ENCODE assay signal across 14 cellular contexts in genomic region chr2:15968280-15969178, GRCh38. TPM values are rescaled to one million over a fixed set of nuclear protein-coding genes. Genes with fewer than 3 reads are reported as not detected.
DNase-seq lines count a peak whose midpoint lies in the region; ATAC-seq, FAIRE-seq and TF ChIP-seq lines count a peak whose summit lies in the region.
"Had no signal": no experiment of that assay in that cellular context is flagged by ENCODE, and none has a peak within 500 bp of the region (broad histone marks: within the 10 kb centered on the region; RNA-seq: fewer than 3 reads in every experiment).

No MANE protein-coding gene starts in this region.

- no peaks in the 10 kb centered on the region for H3K4me1 ChIP-seq in HepG2 (ENCODE audit: insufficient read depth, low read length)
- H3K4me1 ChIP-seq in right lobe of liver: no peaks in the 10 kb centered on the region
- peaks cover 16 to 38% of the 10 kb centered on the region in 2 donors for H3K4me1 ChIP-seq in neuronal stem cell (ENCODE audit: control insufficient read depth in 2 of 2, insufficient read depth in 1 of 2, low read depth in 1 of 2, low read length in 2 of 2)
- H3K4me1 ChIP-seq: tibial artery had no signal

- DNase-seq in HepG2 (ENCODE audit: low spot score): no peak
- no peak for DNase-seq in right lobe of liver
- peak; percentile 21 for DNase-seq in activated naive CD8-positive, alpha-beta T cell treated with anti-CD3 and anti-CD28 coated beads for 36 hours
- DNase-seq in neuronal stem cell (ENCODE audit: low spot score): no peak
- DNase-seq in T-helper 17 cell: no peak
- no peak for DNase-seq in T-helper 9 cell
- DNase-seq: aorta, NCI-H2029, NCI-H774, RPMI8226, tibial artery had no signal

- H3K9me3 Mint-ChIP-seq in activated naive CD8-positive, alpha-beta T cell treated with anti-CD3 and anti-CD28 coated beads for 36 hours: no peaks in the 10 kb centered on the region

- H2BK12ac ChIP-seq in neuronal stem cell (ENCODE audit: low read length): no peak overlapping the region

- no peak overlapping the region for H3K4me3 ChIP-seq in HepG2 (replicated peaks in 1 of 3; ENCODE audit: insufficient read depth in 1 of 3, low read depth in 2 of 3, low read length in 3 of 3)
- no peak overlapping the region for H3K4me3 ChIP-seq in right lobe of liver
- no peak overlapping the region for H3K4me3 ChIP-seq in neuronal stem cell (ENCODE audit: low read length in 2 of 2)
- H3K4me3 ChIP-seq: tibial artery had no signal

- no peak overlapping the region for H4K8ac ChIP-seq in neuronal stem cell (ENCODE audit: low read depth, low read length)

- WGBS in HepG2 (ENCODE audit: low lambda C conversion rate): 45% methylated on average over 7 of the region's 7 CpGs
- 76% methylated on average over 7 of the region's 7 CpGs for WGBS in right lobe of liver (ENCODE audit: insufficient coverage, low coverage, low lambda C conversion rate, missing lambda C conversion rate)
- WGBS in neuronal stem cell (ENCODE audit: extremely low coverage in 2 of 2, insufficient read length in 2 of 2, insufficient replicate concordance in 1 of 2), 2 donors: no CpG with 5 or more reads among the region's 7 CpGs

- H3K4me2 ChIP-seq in HepG2 (ENCODE audit: low read depth, low read length) (no peak overlapping the region), neuronal stem cell (ENCODE audit: insufficient read depth, low read length, poor library complexity, severe bottlenecking) (no peak overlapping the region)

- H3K4me3 Mint-ChIP-seq in activated naive CD8-positive, alpha-beta T cell treated with anti-CD3 and anti-CD28 coated beads for 36 hours: no peak overlapping the region
- no peak overlapping the region for H3K4me3 Mint-ChIP-seq in T-helper 17 cell

- no peak overlapping the region for H3K4ac ChIP-seq in neuronal stem cell (ENCODE audit: low read length)

- H4K91ac ChIP-seq in neuronal stem cell (ENCODE audit: low read depth, low read length, poor library complexity): no peak overlapping the region

- H2BK5ac ChIP-seq in neuronal stem cell (ENCODE audit: low read length): no peak overlapping the region

- CTCF ChIA-PET in HepG2 (lab: Yijun Ruan, JAX; ENCODE audit: low intra/inter-chr PET ratio, low total read pairs): no interaction called here

- H3K9ac ChIP-seq in HepG2 (ENCODE audit: insufficient read depth, low read depth, low read length): no peak overlapping the region
- no peak overlapping the region for H3K9ac ChIP-seq in neuronal stem cell (ENCODE audit: low read depth, low read length, poor library complexity)

- in situ Hi-C loops in HepG2 (cut with HindIII; ENCODE audit: extremely low pct_ligation_motif_present, low pct_unique_long_range_greater_than_20kb): no loop called here

- ATAC-seq in HepG2 (no peak), right lobe of liver (no peak), GM18505 (IDR thresholded peaks at IDR 0.05; ENCODE audit: unreplicated experiment) (no peak), T-helper 17 cell (no peak), GM21367 (IDR thresholded peaks at IDR 0.05; ENCODE audit: unreplicated experiment) (no peak)

- no peak for TF ChIP-seq EP300 in HepG2 (IDR thresholded peaks at IDR 0.05; ENCODE audit: low read depth in 2 of 2, low read length in 2 of 2)
- TF ChIP-seq EP300 in HepG2 (CRISPR knock-in tag; IDR thresholded peaks at IDR 0.05; ENCODE audit: borderline replicate concordance): no peak

- no peaks in the 10 kb centered on the region for H3K36me3 Mint-ChIP-seq in activated naive CD8-positive, alpha-beta T cell treated with anti-CD3 and anti-CD28 coated beads for 36 hours
- H3K36me3 Mint-ChIP-seq in T-helper 17 cell (ENCODE audit: low read depth): no peaks in the 10 kb centered on the region

- H2BK15ac ChIP-seq in neuronal stem cell (ENCODE audit: low read length): no peak overlapping the region

- H2AK5ac ChIP-seq in neuronal stem cell (ENCODE audit: low read depth, low read length): peak overlapping the region; percentile 20

- H3K4me1 Mint-ChIP-seq in activated naive CD8-positive, alpha-beta T cell treated with anti-CD3 and anti-CD28 coated beads for 36 hours: peaks cover 55% of the 10 kb centered on the region
- H3K4me1 Mint-ChIP-seq in T-helper 17 cell: peaks cover 19% of the 10 kb centered on the region

- peak overlapping the region; percentile 24 for H3K18ac ChIP-seq in neuronal stem cell (ENCODE audit: low read length)

- no peak overlapping the region for H2AFZ ChIP-seq in HepG2 (ENCODE audit: low read length)
- no peak overlapping the region for H2AFZ ChIP-seq in neuronal stem cell (ENCODE audit: low read length)

- H3K27ac ChIP-seq in HepG2 (ENCODE audit: extremely low read length, insufficient read depth, low read length): no peak overlapping the region
- H3K27ac ChIP-seq in right lobe of liver: no peak overlapping the region
- H3K27ac ChIP-seq in neuronal stem cell (replicated peaks; ENCODE audit: low read length): no peak overlapping the region
- H3K27ac ChIP-seq: neutrophil, tibial artery had no signal

- no peaks in the 10 kb centered on the region for H3K27me3 ChIP-seq in HepG2 (ENCODE audit: control insufficient read depth in 1 of 2, insufficient read depth in 2 of 2, low read length in 2 of 2)
- no peaks in the 10 kb centered on the region for H3K27me3 ChIP-seq in right lobe of liver
- no peaks in the 10 kb centered on the region for H3K27me3 ChIP-seq in neuronal stem cell (ENCODE audit: control insufficient read depth in 3 of 3, insufficient read depth in 3 of 3, low read depth in 1 of 3, low read length in 3 of 3)
- H3K27me3 ChIP-seq: neutrophil had no signal

- TF ChIP-seq POLR2A in HepG2 (IDR thresholded peaks at IDR 0.05; ENCODE audit: insufficient read depth in 1 of 2, low read depth in 2 of 2, low read length in 2 of 2): no peak
- TF ChIP-seq POLR2A in right lobe of liver (IDR thresholded peaks at IDR 0.05): no peak
- TF ChIP-seq POLR2A in GM18505 (IDR thresholded peaks at IDR 0.05; ENCODE audit: borderline replicate concordance, extremely low read depth, insufficient read depth, insufficient read length): no peak

- H3K9me3 ChIP-seq in HepG2 (ENCODE audit: low read length): no peaks in the 10 kb centered on the region
- H3K9me3 ChIP-seq in right lobe of liver: no peaks in the 10 kb centered on the region
- H3K9me3 ChIP-seq in neuronal stem cell (replicated peaks in 1 of 2; ENCODE audit: control insufficient read depth in 2 of 2, insufficient read depth in 1 of 2, low read depth in 1 of 2, low read length in 2 of 2): no peaks in the 10 kb centered on the region
- H3K9me3 ChIP-seq in T-helper 17 cell (ENCODE audit: control insufficient read depth, low read length, poor library complexity, severe bottlenecking): no peaks in the 10 kb centered on the region
- H3K9me3 ChIP-seq: neutrophil, tibial artery had no signal

- TF ChIP-seq CTCF in HepG2 (CRISPR knock-in tag; IDR thresholded peaks at IDR 0.05): no peak
- TF ChIP-seq CTCF in right lobe of liver (IDR thresholded peaks at IDR 0.05): no peak

- H2BK120ac ChIP-seq in neuronal stem cell (ENCODE audit: low read depth, low read length): no peak overlapping the region

- H3K27ac Mint-ChIP-seq in activated naive CD8-positive, alpha-beta T cell treated with anti-CD3 and anti-CD28 coated beads for 36 hours: peak overlapping the region; percentile 26
- H3K27ac Mint-ChIP-seq in T-helper 17 cell: no peak overlapping the region

- no peaks in the 10 kb centered on the region for H3K79me1 ChIP-seq in neuronal stem cell (ENCODE audit: low read depth, low read length)

- POLR2A ChIA-PET in HepG2 (lab: Yijun Ruan, JAX): no interaction called here

- H3K27me3 Mint-ChIP-seq in activated naive CD8-positive, alpha-beta T cell treated with anti-CD3 and anti-CD28 coated beads for 36 hours: no peaks in the 10 kb centered on the region
- H3K27me3 Mint-ChIP-seq in T-helper 17 cell: peaks cover 5% of the 10 kb centered on the region

- no peaks in the 10 kb centered on the region for H4K20me1 ChIP-seq in HepG2 (ENCODE audit: insufficient read depth, low read length)

- H3K23ac ChIP-seq in neuronal stem cell (ENCODE audit: low read depth, low read length, poor library complexity): no peak overlapping the region

- BruUV-seq in HepG2 (replicated peaks; lab: Mats Ljungman, UMichigan): no TSS peak

- intact Hi-C loops in HepG2 (cut with micrococcal nuclease; ENCODE audit: unreplicated experiment) (no loop called here), right lobe of liver (cut with DNase I) (no loop called here)

- no peaks in the 10 kb centered on the region for H3K79me2 ChIP-seq in HepG2 (ENCODE audit: insufficient read depth, low read length)

- no peak for FAIRE-seq in HepG2 (lab: Jason Lieb, UNC)

- H3K36me3 ChIP-seq in HepG2 (replicated peaks in 1 of 2; ENCODE audit: control insufficient read depth in 1 of 2, insufficient read depth in 2 of 2, low read length in 2 of 2): no peaks in the 10 kb centered on the region
- H3K36me3 ChIP-seq in right lobe of liver: no peaks in the 10 kb centered on the region
- no peaks in the 10 kb centered on the region for H3K36me3 ChIP-seq in neuronal stem cell (replicated peaks in 1 of 2; ENCODE audit: control insufficient read depth in 2 of 2, insufficient read depth in 2 of 2, low read length in 2 of 2)
- H3K36me3 ChIP-seq: neutrophil, tibial artery had no signal

- no peak overlapping the region for H3K14ac ChIP-seq in neuronal stem cell (ENCODE audit: low read length)

- TF ChIP-seq RAD21 in HepG2 (CRISPR knock-in tag; IDR thresholded peaks at IDR 0.05): no peak

RNA-seq across cellular contexts. Expression of gene MYCN, which starts 28.2 kb away (rescaled TPM):
- total RNA-seq in HepG2 (2016; rRNA removed; fragmentation: Illumina TruSeq; extraction: Trizol): not detected in 2 replicates
- not detected in 2 replicates for total RNA-seq in HepG2 (2016; cell fraction: cytosol; rRNA removed; fragmentation: Illumina TruSeq; extraction: Trizol; ENCODE audit: low read depth)
- total RNA-seq in HepG2 (2016; cell fraction: insoluble cytoplasmic fraction; rRNA removed; fragmentation: Illumina TruSeq; extraction: Trizol): not detected in 2 replicates
- not detected in 2 replicates for total RNA-seq in HepG2 (2016; cell fraction: membrane; rRNA removed; fragmentation: Illumina TruSeq; extraction: Trizol)
- total RNA-seq in HepG2 (2016; cell fraction: nucleus; rRNA removed; fragmentation: Illumina TruSeq; extraction: Trizol): not detected in 2 replicates
- not detected in 2 replicates for polyA plus RNA-seq in HepG2 (2011; rRNA removed)
- not detected in 2 replicates for polyA plus RNA-seq in HepG2 (2011; cell fraction: cytosol; rRNA removed)
- polyA plus RNA-seq in HepG2 (2011; cell fraction: nucleus; rRNA removed): not detected in 2 replicates
- polyA plus RNA-seq in HepG2 (2012): not detected in 2 replicates
- polyA plus RNA-seq in HepG2 (2016; cell fraction: cytosol; fragmentation: Illumina TruSeq; extraction: Trizol; ENCODE audit: low read depth): not detected in 2 replicates
- polyA plus RNA-seq in HepG2 (2016; cell fraction: insoluble cytoplasmic fraction; fragmentation: Illumina TruSeq; extraction: Trizol; ENCODE audit: low read depth): not detected in 2 replicates
- not detected in 2 replicates for polyA plus RNA-seq in HepG2 (2016; cell fraction: membrane; fragmentation: Illumina TruSeq; extraction: Trizol; ENCODE audit: low read depth)
- polyA plus RNA-seq in HepG2 (2016; cell fraction: nucleus; fragmentation: Illumina TruSeq; extraction: Trizol; ENCODE audit: insufficient read depth, low read depth): not detected in 2 replicates
- polyA minus RNA-seq in HepG2 (2011; rRNA and poly(A)+ RNA removed; ENCODE audit: low replicate concordance): not detected in 2 replicates
- not detected in 2 replicates for polyA minus RNA-seq in HepG2 (2011; cell fraction: cytosol; rRNA and poly(A)+ RNA removed)
- polyA minus RNA-seq in HepG2 (2011; cell fraction: nucleus; rRNA and poly(A)+ RNA removed): not detected in 2 replicates
- under 1 TPM in 4 of 6 experiments, not detected in 2; 0.07 to 0.35 (median 0.23) TPM for total RNA-seq in right lobe of liver
- under 1 TPM in 1 of 2 experiments, not detected in 1; 0.16 TPM for total RNA-seq in activated naive CD8-positive, alpha-beta T cell treated with anti-CD3 and anti-CD28 coated beads for 36 hours
- 43.3 TPM for polyA plus RNA-seq in neuronal stem cell (2013, experiment 1 of 2)
- polyA plus RNA-seq in neuronal stem cell (2013, experiment 2 of 2): 44.3 TPM
- total RNA-seq in T-helper 17 cell: under 1 TPM in 1 of 2 donors, not detected in 1; 0.37 TPM
